In genomic region chr9:89463986-89464901, GRCh38 we compare ENCODE assay signal across 9 cellular contexts. TPM values are rescaled to one million over a fixed set of nuclear protein-coding genes. Genes with fewer than 3 reads are reported as not detected.
A peak's percentile ranks its signal among the peaks of the same experiment; 100 is the strongest.
DNase-seq lines count a peak whose midpoint lies in the region; ATAC-seq, FAIRE-seq and TF ChIP-seq lines count a peak whose summit lies in the region.
"Had no signal": no experiment of that assay in that cellular context is flagged by ENCODE, and none has a peak within 500 bp of the region (broad histone marks: within the 10 kb centered on the region; RNA-seq: fewer than 3 reads in every experiment).

No MANE protein-coding gene starts in this region.

- H3K36me3 Mint-ChIP-seq in activated CD4-positive, alpha-beta T cell treated with anti-CD3 and anti-CD28 coated beads, Interleukin-2, amount 10 ng/mL, durations not matched to agents 7 days and 5 days (ENCODE audit: low read depth) = peaks cover 88% of the 10 kb centered on the region
- H3K36me3 Mint-ChIP-seq in Calu3 (ENCODE audit: insufficient read depth, unreplicated experiment) = no peaks in the 10 kb centered on the region

- H3K4me1 Mint-ChIP-seq in activated CD4-positive, alpha-beta T cell treated with anti-CD3 and anti-CD28 coated beads, Interleukin-2, amount 10 ng/mL, durations not matched to agents 7 days and 5 days = peaks cover 96% of the 10 kb centered on the region
- H3K4me1 Mint-ChIP-seq in Calu3 (ENCODE audit: low read depth, unreplicated experiment) = peaks cover 14% of the 10 kb centered on the region

- no peaks in the 10 kb centered on the region for H3K9me3 Mint-ChIP-seq in activated CD4-positive, alpha-beta T cell treated with anti-CD3 and anti-CD28 coated beads, Interleukin-2, amount 10 ng/mL, durations not matched to agents 7 days and 5 days
- H3K9me3 Mint-ChIP-seq in Calu3 (ENCODE audit: low read depth, unreplicated experiment) = no peaks in the 10 kb centered on the region

- no peak overlapping the region for H3K4me3 ChIP-seq in kidney (ENCODE audit: low read length in 2 of 2)
- H3K4me3 ChIP-seq: SK-N-MC had no signal

- CTCF ChIA-PET in activated CD4-positive, alpha-beta T cell treated with anti-CD3 and anti-CD28 coated beads, Interleukin-2, amount 10 ng/mL, durations not matched to agents 7 days and 5 days (lab: Charles Lee) = interaction anchor here (0.9 to 2.0 kb wide), 3 partner anchors 40 to 85 kb away, joined by 3 to 6 read pairs (median 3); no protein-coding TSS in a partner anchor
- CTCF ChIA-PET in Calu3 (lab: Charles Lee) = interaction anchor here (0.7 kb wide), 1 partner anchor 72 kb away, joined by 3 read pairs; no protein-coding TSS in a partner anchor
- CTCF ChIA-PET in HEK293T (lab: Yijun Ruan, JAX) = no interaction called here

- BruUV-seq in Calu3 (replicated peaks; lab: Mats Ljungman, UMichigan) = no TSS peak

- peak overlapping the region; percentile 20 to 27 for H3K27ac ChIP-seq in kidney (ENCODE audit: low read depth in 2 of 2, low read length in 2 of 2)
- H3K27ac ChIP-seq: SK-N-MC had no signal

- peaks cover 27 to 31% of the 10 kb centered on the region in 2 donors for H3K4me1 ChIP-seq in kidney (ENCODE audit: control insufficient read depth in 1 of 2, insufficient read depth in 1 of 2, low read depth in 1 of 2, low read length in 2 of 2)

- ATAC-seq in GM19452 (IDR thresholded peaks at IDR 0.05; ENCODE audit: unreplicated experiment) (peak; percentile 29), HG03521 (IDR thresholded peaks at IDR 0.05; ENCODE audit: unreplicated experiment) (peak; percentile 37)

- TF ChIP-seq CTCF in kidney (IDR thresholded peaks at IDR 0.05; ENCODE audit: borderline replicate concordance, extremely low read depth, insufficient read depth) = no peak
- no peak for TF ChIP-seq CTCF in Calu3 (IDR thresholded peaks at IDR 0.05; ENCODE audit: unreplicated experiment)

- no peaks in the 10 kb centered on the region for H3K9me3 ChIP-seq in kidney (ENCODE audit: control insufficient read depth in 1 of 2, low read length in 2 of 2)

- H3K27ac Mint-ChIP-seq in activated CD4-positive, alpha-beta T cell treated with anti-CD3 and anti-CD28 coated beads, Interleukin-2, amount 10 ng/mL, durations not matched to agents 7 days and 5 days = peak overlapping the region; percentile 94
- H3K27ac Mint-ChIP-seq in Calu3 (ENCODE audit: unreplicated experiment) = no peak overlapping the region

- H3K27me3 Mint-ChIP-seq in activated CD4-positive, alpha-beta T cell treated with anti-CD3 and anti-CD28 coated beads, Interleukin-2, amount 10 ng/mL, durations not matched to agents 7 days and 5 days = no peaks in the 10 kb centered on the region
- H3K27me3 Mint-ChIP-seq in Calu3 (ENCODE audit: unreplicated experiment) = no peaks in the 10 kb centered on the region

- intact Hi-C loops in kidney (cut with DNase I) (no loop called here), Calu3 (cut with micrococcal nuclease; ENCODE audit: unreplicated experiment) (no loop called here)

- peak; percentile 92 for DNase-seq in activated CD4-positive, alpha-beta T cell treated with anti-CD3 and anti-CD28 coated beads, Interleukin-2, amount 10 ng/mL, durations not matched to agents 7 days and 5 days
- DNase-seq in kidney = no peak
- DNase-seq in stimulated activated CD8-positive, alpha-beta memory T cell treated with anti-CD3 and anti-CD28 coated beads, Interleukin-7, amount 100 ng/mL, for 4 hours (ENCODE audit: low read depth in 2 of 2) = peak; percentile 76 to 89
- DNase-seq in Calu3 = no peak
- no peak for DNase-seq in HTR-8/SVneo (ENCODE audit: insufficient read length, low spot score)
- DNase-seq in HEK293T (ENCODE audit: extremely low spot score) = no peak

- FAIRE-seq in kidney (lab: Jason Lieb, UNC) = no peak
- FAIRE-seq in HTR-8/SVneo (lab: Jason Lieb, UNC) = no peak

- no peaks in the 10 kb centered on the region for H3K36me3 ChIP-seq in kidney (ENCODE audit: control insufficient read depth in 1 of 2, insufficient read depth in 2 of 2, low read length in 2 of 2)

- no peak overlapping the region for H3K9ac ChIP-seq in kidney (ENCODE audit: low read length in 2 of 2)

- POLR2A ChIA-PET in activated CD4-positive, alpha-beta T cell treated with anti-CD3 and anti-CD28 coated beads, Interleukin-2, amount 10 ng/mL, durations not matched to agents 7 days and 5 days (lab: Charles Lee) = interaction anchor here (1.5 kb wide), 1 partner anchor 13 kb away, joined by 3 read pairs; no protein-coding TSS in a partner anchor
- POLR2A ChIA-PET in HEK293T (lab: Yijun Ruan, JAX) = no interaction called here

- H3K4me3 Mint-ChIP-seq in activated CD4-positive, alpha-beta T cell treated with anti-CD3 and anti-CD28 coated beads, Interleukin-2, amount 10 ng/mL, durations not matched to agents 7 days and 5 days = peak overlapping the region; percentile 78
- H3K4me3 Mint-ChIP-seq in Calu3 (ENCODE audit: low read depth, unreplicated experiment) = no peak overlapping the region

TF ChIP-seq in HEK293T, 16 proteins besides CTCF, POLR2A, EP300 and RAD21:
- TF ChIP-seq ZNF384 (IDR thresholded peaks at IDR 0.05) (no peak), SUZ12 (IDR thresholded peaks at IDR 0.05) (no peak)

RNA-seq across cellular contexts. Expression of gene SEMA4D, which starts 33.7 kb away (rescaled TPM):
- total RNA-seq in activated CD4-positive, alpha-beta T cell treated with anti-CD3 and anti-CD28 coated beads, Interleukin-2, amount 10 ng/mL, durations not matched to agents 7 days and 5 days = 100 to 1,000 TPM; 334 to 336 TPM
- total RNA-seq in kidney (147 TPM), Calu3 (2022) (23.3 and 24.3 TPM in 2 replicates)
- 18.9 TPM for polyA plus RNA-seq in kidney (ENCODE audit: insufficient read depth, low read depth, low replicate concordance)

Comparison
In these comparisons a context has a peak if more than half of its experiments do, and no peak if none do; other contexts are left out.
1. DNase-seq: peak in activated CD4-positive, alpha-beta T cell treated with anti-CD3 and anti-CD28 coated beads, Interleukin-2, amount 10 ng/mL, durations not matched to agents 7 days and 5 days (single experiment) and stimulated activated CD8-positive, alpha-beta memory T cell treated with anti-CD3 and anti-CD28 coated beads, Interleukin-7, amount 100 ng/mL, for 4 hours (2 of 2); none in kidney (single experiment), Calu3 (single experiment), HTR-8/SVneo (single experiment) and HEK293T (single experiment).